In the genomic region with DNA sequence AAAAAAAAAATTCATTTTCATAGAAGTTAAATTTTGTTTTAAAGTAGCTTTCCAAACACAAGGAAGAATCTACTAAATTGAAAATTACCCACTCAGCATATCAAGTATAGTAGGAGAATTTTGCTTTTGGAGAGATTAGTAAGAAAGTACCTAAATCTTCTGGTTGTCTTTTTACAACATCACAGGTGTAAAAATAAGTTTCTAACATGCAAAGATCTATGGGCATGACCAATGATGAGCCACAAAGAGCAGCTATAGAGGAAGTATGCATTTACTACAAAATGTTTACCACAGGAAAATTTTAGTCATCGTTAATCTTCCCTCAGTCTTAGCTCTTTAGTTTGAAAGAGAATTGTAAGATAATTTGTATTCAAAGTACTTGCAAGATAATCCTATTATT, we compare ENCODE assay signal across 14 cellular contexts. TPM values are rescaled to one million over a fixed set of nuclear protein-coding genes. Genes with fewer than 3 reads are reported as not detected.
DNase-seq lines count a peak whose midpoint lies in the region; ATAC-seq and TF ChIP-seq lines count a peak whose summit lies in the region.
"Had no signal": no experiment of that assay in that cellular context is flagged by ENCODE, and none has a peak within 500 bp of the region (broad histone marks: within the 10 kb centered on the region; RNA-seq: fewer than 3 reads in every experiment).

No MANE protein-coding gene starts in this region.

- ATAC-seq in GM21723 (IDR thresholded peaks at IDR 0.05; ENCODE audit: unreplicated experiment) (peak; percentile 55), HG03521 (IDR thresholded peaks at IDR 0.05; ENCODE audit: unreplicated experiment) (peak; percentile 57), GM21515 (IDR thresholded peaks at IDR 0.05; ENCODE audit: unreplicated experiment) (no peak), T-cell (replicated peaks in 1 of 4) (no peak)
- ATAC-seq: lower lobe of right lung had no signal

- no peaks in the 10 kb centered on the region for H3K27me3 Mint-ChIP-seq in dendritic cell treated with granulocyte-macrophage colony-stimulating factor and Interleukin-4, amounts not matched to agents 40 ng/mL and 50 ng/mL, for 4 days
- no peaks in the 10 kb centered on the region for H3K27me3 Mint-ChIP-seq in T-cell
- H3K27me3 Mint-ChIP-seq: CD4-positive, alpha-beta memory T cell had no signal

- peak overlapping the region; percentile 46 for H3K27ac Mint-ChIP-seq in dendritic cell treated with granulocyte-macrophage colony-stimulating factor and Interleukin-4, amounts not matched to agents 40 ng/mL and 50 ng/mL, for 4 days
- H3K27ac Mint-ChIP-seq in T-cell, result no peak overlapping the region
- H3K27ac Mint-ChIP-seq: CD4-positive, alpha-beta memory T cell had no signal

- POLR2A ChIA-PET in T-cell (lab: Charles Lee), result no interaction called here

- TF ChIP-seq CTCF in GM13977 (IDR thresholded peaks at IDR 0.05; ENCODE audit: extremely low read depth, insufficient read depth, missing control alignments) (no peak), coronary artery (IDR thresholded peaks at IDR 0.05) (no peak)

- H3K4me3 ChIP-seq in coronary artery, result no peak overlapping the region
- H3K4me3 ChIP-seq: lower lobe of right lung, sigmoid colon, SJSA1 had no signal

- peaks cover 51% of the 10 kb centered on the region for H3K36me3 Mint-ChIP-seq in dendritic cell treated with granulocyte-macrophage colony-stimulating factor and Interleukin-4, amounts not matched to agents 40 ng/mL and 50 ng/mL, for 4 days (ENCODE audit: low read depth)
- H3K36me3 Mint-ChIP-seq in T-cell, result peaks cover 31% of the 10 kb centered on the region

- peaks cover 5% of the 10 kb centered on the region for H3K4me1 Mint-ChIP-seq in dendritic cell treated with granulocyte-macrophage colony-stimulating factor and Interleukin-4, amounts not matched to agents 40 ng/mL and 50 ng/mL, for 4 days (ENCODE audit: low read depth)
- H3K4me1 Mint-ChIP-seq in T-cell, result peaks cover 0 to 3% (median 0%) of the 10 kb centered on the region in 3 donors

- CTCF ChIA-PET in T-cell (lab: Charles Lee), result no interaction called here

- in situ Hi-C loops in GM13977 (cut with MboI; ENCODE audit: low pct_unique_long_range_greater_than_20kb, low sequenced_read_pairs, unreplicated experiment), result no loop called here

- intact Hi-C loops in dendritic cell treated with granulocyte-macrophage colony-stimulating factor and Interleukin-4, amounts not matched to agents 40 ng/mL and 50 ng/mL, for 4 days (cut with micrococcal nuclease), result loop anchor here (10.0 kb wide), 1 partner anchor 59 kb away; a partner anchor contains a TSS

- DNase-seq in GM13977 (ENCODE audit: low spot score) (peak; percentile 20), coronary artery (ENCODE audit: low spot score) (no peak), NCI-H1105 (lab: John Stamatoyannopoulos, UW) (no peak), T-cell (no peak)
- DNase-seq: CD4-positive, alpha-beta memory T cell; lower lobe of right lung; NCI-H2081; sigmoid colon had no signal

- H3K9me3 Mint-ChIP-seq in dendritic cell treated with granulocyte-macrophage colony-stimulating factor and Interleukin-4, amounts not matched to agents 40 ng/mL and 50 ng/mL, for 4 days, result no peaks in the 10 kb centered on the region
- H3K9me3 Mint-ChIP-seq in T-cell, result no peaks in the 10 kb centered on the region
- H3K9me3 Mint-ChIP-seq: CD4-positive, alpha-beta memory T cell had no signal

- H3K27ac ChIP-seq in coronary artery, result no peak overlapping the region
- H3K27ac ChIP-seq: HL-60, lower lobe of right lung, sigmoid colon, SJSA1 had no signal

- no peak overlapping the region for H3K4me3 Mint-ChIP-seq in dendritic cell treated with granulocyte-macrophage colony-stimulating factor and Interleukin-4, amounts not matched to agents 40 ng/mL and 50 ng/mL, for 4 days
- H3K4me3 Mint-ChIP-seq in T-cell, result no peak overlapping the region
- H3K4me3 Mint-ChIP-seq: CD4-positive, alpha-beta memory T cell had no signal

RNA-seq across cellular contexts. Expression of a gene that starts 28.1 kb away (rescaled TPM):
- not detected for total RNA-seq in T-cell
- total RNA-seq: CD4-positive, alpha-beta memory T cell; lower lobe of right lung; sigmoid colon; SJSA1 had no signal

Comparison
In these comparisons a context has a peak if more than half of its experiments do, and no peak if none do; other contexts are left out.
1. ATAC-seq: peak in GM21723 (single experiment) and HG03521 (single experiment); none in GM21515 (single experiment) and T-cell (0 of 4).